In genomic region chrX:153924149-153924861, GRCh38 we compare ENCODE assay signal across 1 cellular context.
TF ChIP-seq lines count a peak whose summit lies in the region.

No MANE protein-coding gene starts in this region.

TF ChIP-seq in A549, 52 proteins besides CTCF, POLR2A, EP300 and RAD21 (continued from another document):
- TF ChIP-seq PBX3 (IDR thresholded peaks at IDR 0.05) = no peak
- TF ChIP-seq GATA3 (IDR thresholded peaks at IDR 0.05; ENCODE audit: borderline replicate concordance) = no peak
- TF ChIP-seq FOSB (CRISPR knock-in tag; IDR thresholded peaks at IDR 0.05) = no peak
- TF ChIP-seq MAZ (IDR thresholded peaks at IDR 0.05; ENCODE audit: borderline replicate concordance, low read depth, low read length) = no peak
- no peak for TF ChIP-seq EHMT2 (IDR thresholded peaks at IDR 0.05; ENCODE audit: low read depth)
- no peak for TF ChIP-seq HDAC2 (IDR thresholded peaks at IDR 0.05)
- TF ChIP-seq SMC3 (IDR thresholded peaks at IDR 0.05) = no peak
- TF ChIP-seq REST (IDR thresholded peaks at IDR 0.05) = no peak
